ENCODE assay signal across 8 cellular contexts in genomic region chr1:212791676-212792395, GRCh38. TPM values are rescaled to one million over a fixed set of nuclear protein-coding genes. Genes with fewer than 3 reads are reported as not detected.
DNase-seq lines count a peak whose midpoint lies in the region; ATAC-seq and TF ChIP-seq lines count a peak whose summit lies in the region.

TSS of gene NSL1 (minus strand) at chr1:212791777. CDS start at chr1:212791763, 14 bp downstream.
TSS of gene TATDN3 (plus strand) at chr1:212791894. CDS start at chr1:212791922, 28 bp downstream.

- H3K9me3 Mint-ChIP-seq in GM23338: no peaks in the 10 kb centered on the region; the same call in 1 of the 3 replicates
- H3K9me3 Mint-ChIP-seq in naive thymus-derived CD4-positive, alpha-beta T cell: peaks cover 0 to 7% (median 0%) of the 10 kb centered on the region in 11 donors
- H3K9me3 Mint-ChIP-seq in stimulated activated memory B cell treated with anti-CD40 and anti-IgM and Interleukin-4, amounts not matched to agents 10 μg/mL and 1 μg/mL and 100 μg/mL, for 72 hours: peaks cover 7% of the 10 kb centered on the region

- H3K4me1 Mint-ChIP-seq in GM23338: peaks cover 18% of the 10 kb centered on the region
- peaks cover 27 to 58% (median 43%) of the 10 kb centered on the region in 7 donors for H3K4me1 Mint-ChIP-seq in naive thymus-derived CD4-positive, alpha-beta T cell
- peaks cover 43% of the 10 kb centered on the region for H3K4me1 Mint-ChIP-seq in stimulated activated memory B cell treated with anti-CD40 and anti-IgM and Interleukin-4, amounts not matched to agents 10 μg/mL and 1 μg/mL and 100 μg/mL, for 72 hours

- no peaks in the 10 kb centered on the region for H3K9me2 ChIP-seq in GM23338 (ENCODE audit: insufficient read depth)

- TF ChIP-seq CTCF in GM23338 (conservative IDR thresholded peaks at IDR 0.05; ENCODE audit: low read depth in 2 of 2) (no peak), fibroblast of lung (conservative IDR thresholded peaks at IDR 0.05 in 1 of 2, IDR thresholded peaks at IDR 0.05 in 1 of 2; ENCODE audit: low read depth in 1 of 2, low read length in 2 of 2) (no peak)

- H4K20me1 ChIP-seq in GM23338 (replicated peaks; ENCODE audit: insufficient read depth): no peaks in the 10 kb centered on the region; the same call in 1 of the 2 replicates
- H4K20me1 ChIP-seq in fibroblast of lung (ENCODE audit: control insufficient read depth, extremely low read depth, insufficient read depth, low read length): no peaks in the 10 kb centered on the region

- H2AFZ ChIP-seq in GM23338 (peak within 1 kb of the TSS; percentile 100), fibroblast of lung (ENCODE audit: low read length) (peak within 1 kb of the TSS; percentile 97)

- no peaks in the 10 kb centered on the region for H3K9me3 ChIP-seq in fibroblast of lung (ENCODE audit: control insufficient read depth, insufficient read depth, low read depth, low read length)
- no peaks in the 10 kb centered on the region for H3K9me3 ChIP-seq in naive thymus-derived CD4-positive, alpha-beta T cell (ENCODE audit: control insufficient read depth in 2 of 3, low read length in 3 of 3)

- DNase-seq in Daoy (ENCODE audit: low read depth) (peak; percentile 95), GM23338 (ENCODE audit: low spot score) (peak; percentile 96), Kasumi-1 (lab: John Stamatoyannopoulos, UW) (peak; percentile 83 to 87), RKO (ENCODE audit: low spot score) (peak; percentile 87), fibroblast of lung (ENCODE audit: low read depth in 2 of 2) (peak; percentile 92 to 93)
- DNase-seq in activated T-helper 1 cell treated with anti-CD3 and anti-CD28 coated beads, Interleukin-2, amount 50 U/mL, for 16 hours (ENCODE audit: low read depth in 1 of 2, low spot score in 1 of 2): peak; percentile 92 to 98
- peak; percentile 82 to 99 (median 92) for DNase-seq in naive thymus-derived CD4-positive, alpha-beta T cell

- H3K27me3 ChIP-seq in GM23338 (ENCODE audit: insufficient read depth) (no peaks in the 10 kb centered on the region), fibroblast of lung (ENCODE audit: control insufficient read depth, insufficient read depth, low read length) (no peaks in the 10 kb centered on the region)
- no peaks in the 10 kb centered on the region for H3K27me3 ChIP-seq in naive thymus-derived CD4-positive, alpha-beta T cell (ENCODE audit: control insufficient read depth in 2 of 2, insufficient read depth in 2 of 2, low read length in 2 of 2)

- peaks cover 17% of the 10 kb centered on the region for H3K4me1 ChIP-seq in GM23338 (ENCODE audit: insufficient read depth)
- peaks cover 6% of the 10 kb centered on the region for H3K4me1 ChIP-seq in fibroblast of lung (ENCODE audit: control insufficient read depth, extremely low read depth, insufficient read depth, low read length)
- H3K4me1 ChIP-seq in naive thymus-derived CD4-positive, alpha-beta T cell (ENCODE audit: control insufficient read depth in 2 of 2, insufficient read depth in 2 of 2, low read length in 2 of 2): peaks cover 17 to 19% of the 10 kb centered on the region in 2 donors

- peaks cover 8% of the 10 kb centered on the region; the same call in 1 of the 2 replicates for H3F3A ChIP-seq in GM23338 (replicated peaks; ENCODE audit: low read depth)

- peak; percentile 96 for ATAC-seq in GM23338
- ATAC-seq in naive thymus-derived CD4-positive, alpha-beta T cell: peak; percentile 98
- peak; percentile 91 for ATAC-seq in stimulated activated memory B cell treated with anti-CD40 and anti-IgM and Interleukin-4, amounts not matched to agents 10 μg/mL and 1 μg/mL and 100 μg/mL, for 72 hours

- CTCF ChIA-PET in naive thymus-derived CD4-positive, alpha-beta T cell (lab: Charles Lee): interaction anchor here (0.9 to 1.2 kb wide), 2 partner anchors 50 to 204 kb away, joined by 3 read pairs; no protein-coding TSS in a partner anchor

- H3K36me3 ChIP-seq in GM23338 (ENCODE audit: insufficient read depth) (peaks cover 9% of the 10 kb centered on the region; the same call in 1 of the 2 replicates), fibroblast of lung (ENCODE audit: control insufficient read depth, insufficient read depth, low read length) (no peaks in the 10 kb centered on the region)
- peaks cover 0 to 14% (median 0%) of the 10 kb centered on the region in 3 experiments for H3K36me3 ChIP-seq in naive thymus-derived CD4-positive, alpha-beta T cell (ENCODE audit: control insufficient read depth in 2 of 3, insufficient read depth in 3 of 3, low read length in 3 of 3)

- peaks cover 9% of the 10 kb centered on the region for H3K27me3 Mint-ChIP-seq in GM23338 (ENCODE audit: insufficient read depth, low read depth, poor library complexity)
- no peaks in the 10 kb centered on the region for H3K27me3 Mint-ChIP-seq in naive thymus-derived CD4-positive, alpha-beta T cell
- H3K27me3 Mint-ChIP-seq in stimulated activated memory B cell treated with anti-CD40 and anti-IgM and Interleukin-4, amounts not matched to agents 10 μg/mL and 1 μg/mL and 100 μg/mL, for 72 hours: no peaks in the 10 kb centered on the region

- peaks cover 13% of the 10 kb centered on the region for H3K36me3 Mint-ChIP-seq in GM23338 (ENCODE audit: low read depth)
- peaks cover 0 to 15% (median 8%) of the 10 kb centered on the region in 5 donors for H3K36me3 Mint-ChIP-seq in naive thymus-derived CD4-positive, alpha-beta T cell
- peaks cover 13% of the 10 kb centered on the region for H3K36me3 Mint-ChIP-seq in stimulated activated memory B cell treated with anti-CD40 and anti-IgM and Interleukin-4, amounts not matched to agents 10 μg/mL and 1 μg/mL and 100 μg/mL, for 72 hours

- H3K4me3 Mint-ChIP-seq in GM23338: peak within 1 kb of the TSS; percentile 86
- peak within 1 kb of the TSS; percentile 86 to 98 (median 95) for H3K4me3 Mint-ChIP-seq in naive thymus-derived CD4-positive, alpha-beta T cell
- H3K4me3 Mint-ChIP-seq in stimulated activated memory B cell treated with anti-CD40 and anti-IgM and Interleukin-4, amounts not matched to agents 10 μg/mL and 1 μg/mL and 100 μg/mL, for 72 hours: peak within 1 kb of the TSS; percentile 98

- intact Hi-C loops in naive thymus-derived CD4-positive, alpha-beta T cell (cut with micrococcal nuclease): loop anchor here (1.0 to 5.0 kb wide), 13 partner anchors 41 to 1215 kb away; partner anchors contain the start of genes ANGEL2 (in 2 of the 2), DTL (in 2 of the 2), FLVCR1 (in 2 of the 2) and INTS7 (in 2 of the 2)

- H3K4me3 ChIP-seq in GM23338 (peak within 1 kb of the TSS; percentile 96), fibroblast of lung (replicated peaks in 1 of 4; ENCODE audit: control extremely low read depth in 1 of 4, insufficient read depth in 1 of 4, low read depth in 3 of 4, low read length in 4 of 4) (peak within 1 kb of the TSS; percentile 72 to 100 (median 98))
- peak within 1 kb of the TSS; percentile 100 for H3K4me3 ChIP-seq in naive thymus-derived CD4-positive, alpha-beta T cell (ENCODE audit: low read length)

- H3K4me2 ChIP-seq in GM23338: peak within 1 kb of the TSS; percentile 84
- H3K4me2 ChIP-seq in fibroblast of lung (ENCODE audit: extremely low read depth, insufficient read depth, low read length): peak within 1 kb of the TSS; percentile 96

- H3K79me2 ChIP-seq in GM23338 (replicated peaks; ENCODE audit: insufficient read depth) (peaks cover 44% of the 10 kb centered on the region), fibroblast of lung (ENCODE audit: control insufficient read depth, insufficient read depth, low read length) (peaks cover 7% of the 10 kb centered on the region)

- POLR2A ChIA-PET in naive thymus-derived CD4-positive, alpha-beta T cell (lab: Charles Lee): interaction anchor here (0.6 to 1.8 kb wide), 18 partner anchors 8 to 506 kb away, joined by 3 to 8 read pairs (median 4); no protein-coding TSS in a partner anchor

- peak within 1 kb of the TSS; percentile 93 for H3K27ac Mint-ChIP-seq in GM23338
- peak within 1 kb of the TSS; percentile 87 to 99 (median 96) for H3K27ac Mint-ChIP-seq in naive thymus-derived CD4-positive, alpha-beta T cell
- H3K27ac Mint-ChIP-seq in stimulated activated memory B cell treated with anti-CD40 and anti-IgM and Interleukin-4, amounts not matched to agents 10 μg/mL and 1 μg/mL and 100 μg/mL, for 72 hours: peak within 1 kb of the TSS; percentile 94

- H3K9ac ChIP-seq in fibroblast of lung (ENCODE audit: insufficient read depth, low read length): peak within 1 kb of the TSS; percentile 89

- peak within 1 kb of the TSS; percentile 91 for H3K27ac ChIP-seq in GM23338 (ENCODE audit: low read depth)
- H3K27ac ChIP-seq in fibroblast of lung (ENCODE audit: insufficient read depth, low read length): peak within 1 kb of the TSS; percentile 93
- peak within 1 kb of the TSS; percentile 83 for H3K27ac ChIP-seq in naive thymus-derived CD4-positive, alpha-beta T cell (ENCODE audit: low read depth, low read length)

TF ChIP-seq in GM23338, 12 proteins besides CTCF, POLR2A, EP300 and RAD21 (continues in another document):
- TF ChIP-seq ZNF114 (CRISPR knock-in tag; IDR thresholded peaks at IDR 0.05) (no peak), CREB1 (CRISPR knock-in tag; IDR thresholded peaks at IDR 0.05; ENCODE audit: low read depth) (peak; percentile 83)

RNA-seq across cellular contexts. Expression of gene NSL1, which starts in this region (rescaled TPM):
- 61.3 and 79.2 TPM in 2 replicates for total RNA-seq in Daoy (2014; rRNA removed; shearing (Covaris generic))
- 61.0 and 96.8 TPM in 2 replicates for total RNA-seq in GM23338 (2014; rRNA removed; shearing (Covaris generic))
- polyA plus RNA-seq in GM23338 (2016; fragmentation: Nextera tagmentation; extraction: Ambion mirVana) (93.5 and 102 TPM in 2 replicates), fibroblast of lung (21.4 and 27.4 TPM in 2 replicates)
- 24.4 and 25.4 TPM in 2 replicates for total RNA-seq in fibroblast of lung
- polyA plus RNA-seq in fibroblast of lung (2012): 19.0 and 24.8 TPM in 2 replicates
- 2.0 and 2.6 TPM in 2 replicates for polyA minus RNA-seq in fibroblast of lung (ENCODE audit: low replicate concordance)
- total RNA-seq in naive thymus-derived CD4-positive, alpha-beta T cell: 10 to 100 TPM; 22.3 to 42.3 (median 37.7) TPM
- 10 to 100 TPM; 77.4 to 79.3 TPM for polyA plus RNA-seq in naive thymus-derived CD4-positive, alpha-beta T cell

RNA-seq across cellular contexts. Expression of gene TATDN3, which starts in this region (rescaled TPM):
- 17.9 and 18.7 TPM in 2 replicates for total RNA-seq in Daoy (2014; rRNA removed; shearing (Covaris generic))
- total RNA-seq in GM23338 (2014; rRNA removed; shearing (Covaris generic)): 10.9 and 23.7 TPM in 2 replicates
- polyA plus RNA-seq in GM23338 (2016; fragmentation: Nextera tagmentation; extraction: Ambion mirVana) (17.9 and 24.2 TPM in 2 replicates), fibroblast of lung (13.5 and 17.6 TPM in 2 replicates)
- 15.4 and 22.5 TPM in 2 replicates for total RNA-seq in fibroblast of lung
- 11.0 and 13.5 TPM in 2 replicates for polyA plus RNA-seq in fibroblast of lung (2012)
- 2.8 and 3.5 TPM in 2 replicates for polyA minus RNA-seq in fibroblast of lung (ENCODE audit: low replicate concordance)
- total RNA-seq in naive thymus-derived CD4-positive, alpha-beta T cell: 10 to 100 TPM; 10.0 to 17.7 (median 13.9) TPM
- 10 to 100 TPM; 16.5 to 19.2 TPM for polyA plus RNA-seq in naive thymus-derived CD4-positive, alpha-beta T cell

Comparison
In these comparisons a context has a peak if more than half of its experiments do, and no peak if none do; other contexts are left out.
1. Peak in every context shown above with its lines: DNase-seq, ATAC-seq, H3K4me3 ChIP-seq and H3K27ac ChIP-seq.